In genomic region chr9:127847155-127847463, GRCh38 we compare ENCODE assay signal across 13 cellular contexts. TPM values are rescaled to one million over a fixed set of nuclear protein-coding genes. Genes with fewer than 3 reads are reported as not detected.
DNase-seq lines count a peak whose midpoint lies in the region; ATAC-seq, FAIRE-seq and TF ChIP-seq lines count a peak whose summit lies in the region.
"Had no signal": no experiment of that assay in that cellular context is flagged by ENCODE, and none has a peak within 500 bp of the region (broad histone marks: within the 10 kb centered on the region; RNA-seq: fewer than 3 reads in every experiment).

No MANE protein-coding gene starts in this region.

- H3K9me3 ChIP-seq in A549 (peaks cover 18% of the 10 kb centered on the region), Peyer's patch (peaks cover 0 to 8% (median 2%) of the 10 kb centered on the region in 4 donors), osteoblast (ENCODE audit: low read depth, low read length) (peaks cover 7% of the 10 kb centered on the region)

- no peak for DNase-seq in A549 (ENCODE audit: low read depth in 1 of 2, low spot score in 1 of 2)
- DNase-seq in Peyer's patch = no peak
- DNase-seq in left cardiac atrium = peak; percentile 62
- DNase-seq in osteoblast (ENCODE audit: insufficient read length, low spot score, missing footprints) = peak; percentile 90
- no peak for DNase-seq in AG20443 (ENCODE audit: low spot score)
- no peak for DNase-seq in activated naive CD8-positive, alpha-beta T cell treated with anti-CD3 and anti-CD28 coated beads for 36 hours
- DNase-seq: activated T-cell treated with anti-CD3 and anti-CD28 coated beads for 4 hours; C1 segment of cervical spinal cord; glutamatergic neuron; naive thymus-derived CD8-positive, alpha-beta T cell; stimulated activated CD4-positive, alpha-beta T cell treated with anti-CD3 and anti-CD28 coated beads, Interleukin-4, amount 100 ng/mL, for 4 hours had no signal

- H2AFZ ChIP-seq in osteoblast (ENCODE audit: low read length) = no peak overlapping the region

- H3K27ac ChIP-seq in A549 (no peak overlapping the region), Peyer's patch (peak overlapping the region in 3 of 4 donors; percentile 25 to 64 (median 57)), osteoblast (ENCODE audit: low read depth, low read length) (peak overlapping the region; percentile 67)

- H3K79me2 ChIP-seq in osteoblast (ENCODE audit: insufficient read depth, low read length) = peaks cover 89% of the 10 kb centered on the region

- H3K27ac Mint-ChIP-seq in activated naive CD8-positive, alpha-beta T cell treated with anti-CD3 and anti-CD28 coated beads for 36 hours = no peak overlapping the region

- TF ChIP-seq EP300 in A549 (IDR thresholded peaks at IDR 0.05) = no peak

- H3K4me2 ChIP-seq in A549 = no peak overlapping the region
- peak overlapping the region; percentile 23 for H3K4me2 ChIP-seq in osteoblast (ENCODE audit: insufficient read depth, low read length)

- H3K36me3 ChIP-seq in Peyer's patch = peaks cover 0 to 4% (median 0%) of the 10 kb centered on the region in 3 donors
- H3K36me3 ChIP-seq in osteoblast (ENCODE audit: insufficient read depth, low read length) = peaks cover 55% of the 10 kb centered on the region

- TF ChIP-seq POLR2A in A549 (IDR thresholded peaks at IDR 0.05; ENCODE audit: low read length) (no peak), Peyer's patch (IDR thresholded peaks at IDR 0.05) (no peak)

- no peaks in the 10 kb centered on the region for H3K4me1 ChIP-seq in A549
- peaks cover 0 to 11% (median 0%) of the 10 kb centered on the region in 4 donors for H3K4me1 ChIP-seq in Peyer's patch
- H3K4me1 ChIP-seq in osteoblast (ENCODE audit: insufficient read depth, low read length) = peaks cover 45% of the 10 kb centered on the region

- 52% methylated on average over 6 of the region's 6 CpGs for WGBS in A549 (ENCODE audit: missing lambda C conversion rate)

- POLR2A ChIA-PET in A549 (lab: Yijun Ruan, JAX) = no interaction called here

- peaks cover 12% of the 10 kb centered on the region for H4K20me1 ChIP-seq in osteoblast (ENCODE audit: insufficient read depth, low read length)

- peak; percentile 27 to 40; a peak in 3 of 6 replicates for ATAC-seq in A549
- peak; percentile 39 to 60 for ATAC-seq in left cardiac atrium
- ATAC-seq in HG02763 (IDR thresholded peaks at IDR 0.05; ENCODE audit: unreplicated experiment) = no peak
- ATAC-seq in GM19351 (IDR thresholded peaks at IDR 0.05; ENCODE audit: unreplicated experiment) = no peak
- ATAC-seq: naive thymus-derived CD8-positive, alpha-beta T cell had no signal

- TF ChIP-seq RAD21 in A549 (conservative IDR thresholded peaks at IDR 0.05 in 1 of 2, IDR thresholded peaks at IDR 0.05 in 1 of 2) = no peak

- intact Hi-C loops in left cardiac atrium (cut with DNase I) = no loop called here

- H3K9me3 Mint-ChIP-seq in activated naive CD8-positive, alpha-beta T cell treated with anti-CD3 and anti-CD28 coated beads for 36 hours = peaks cover 16% of the 10 kb centered on the region

- no peaks in the 10 kb centered on the region for H3K27me3 Mint-ChIP-seq in activated naive CD8-positive, alpha-beta T cell treated with anti-CD3 and anti-CD28 coated beads for 36 hours
- H3K27me3 Mint-ChIP-seq: naive thymus-derived CD8-positive, alpha-beta T cell had no signal

- FAIRE-seq in A549 (lab: Jason Lieb, UNC) = no peak

- H3K4me1 Mint-ChIP-seq in activated naive CD8-positive, alpha-beta T cell treated with anti-CD3 and anti-CD28 coated beads for 36 hours = peaks cover 8% of the 10 kb centered on the region

- H3K27me3 ChIP-seq in Peyer's patch (no peaks in the 10 kb centered on the region), osteoblast (ENCODE audit: insufficient read depth, low read length) (no peaks in the 10 kb centered on the region)

- H3K4me3 ChIP-seq in A549 (no peak overlapping the region), Peyer's patch (no peak overlapping the region), osteoblast (ENCODE audit: insufficient read depth, low read length) (no peak overlapping the region)

- H3K36me3 Mint-ChIP-seq in activated naive CD8-positive, alpha-beta T cell treated with anti-CD3 and anti-CD28 coated beads for 36 hours = peaks cover 29% of the 10 kb centered on the region

- CTCF ChIA-PET in A549 (lab: Yijun Ruan, JAX) = interaction anchor here (0.8 to 7.4 kb wide), 4 partner anchors 9 to 112 kb away, joined by 3 to 60 read pairs (median 4); partner anchors contain the start of gene TOR2A

- TF ChIP-seq CTCF in A549 (IDR thresholded peaks at IDR 0.05) (no peak), Peyer's patch (IDR thresholded peaks at IDR 0.05) (no peak), osteoblast (IDR thresholded peaks at IDR 0.05; ENCODE audit: extremely low read depth, low read depth, low read length) (no peak)

- no peak overlapping the region for H3K4me3 Mint-ChIP-seq in activated naive CD8-positive, alpha-beta T cell treated with anti-CD3 and anti-CD28 coated beads for 36 hours
- H3K4me3 Mint-ChIP-seq: naive thymus-derived CD8-positive, alpha-beta T cell had no signal

TF ChIP-seq in A549, 52 proteins besides CTCF, POLR2A, EP300 and RAD21 (continues in another document):
- TF ChIP-seq E2F6 (IDR thresholded peaks at IDR 0.05; ENCODE audit: borderline replicate concordance, low read depth) = no peak
- TF ChIP-seq EHF (CRISPR knock-in tag; IDR thresholded peaks at IDR 0.05) = no peak
- no peak for TF ChIP-seq BCL3 (IDR thresholded peaks at IDR 0.05)
- TF ChIP-seq HOXA7 (CRISPR knock-in tag; IDR thresholded peaks at IDR 0.05) = no peak
- no peak for TF ChIP-seq RNF2 (IDR thresholded peaks at IDR 0.05; ENCODE audit: borderline replicate concordance, low read depth)
- TF ChIP-seq EHMT2 (IDR thresholded peaks at IDR 0.05; ENCODE audit: low read depth) = no peak

RNA-seq across cellular contexts. Expression of gene ENG, which starts 7.3 kb away (rescaled TPM):
- polyA plus RNA-seq in A549 (2011; rRNA removed) (not detected in 2 replicates), A549 (2017; fragmentation: RNase III; extraction: RNeasy Plus Mini Kit Qiagen cat#74134 plus additional on column Dnase treatment) (0.03 to 0.15 TPM (median 0.08 TPM) in 3 replicates)
- 0.01 and 0.05 TPM in 2 replicates for polyA plus RNA-seq in A549 (2012; cell fraction: cytosol; rRNA removed)
- 0.17 TPM in 1 of 2 replicates, not detected in the other for polyA plus RNA-seq in A549 (2012; cell fraction: nucleus; rRNA removed)
- polyA minus RNA-seq in A549 (2011; rRNA and poly(A)+ RNA removed) = not detected in 2 replicates
- total RNA-seq in Peyer's patch (10 to 100 TPM in 3 of 4 donors, 1 to 10 TPM in 1; 7.0 to 49.5 (median 25.0) TPM), left cardiac atrium (100 to 1,000 TPM; 132 to 392 TPM), osteoblast (60.8 and 87.5 TPM in 2 replicates)
- 10 to 100 TPM; 17.7 to 18.8 TPM for total RNA-seq in activated naive CD8-positive, alpha-beta T cell treated with anti-CD3 and anti-CD28 coated beads for 36 hours

RNA-seq across cellular contexts. Expression of gene AK1, which starts 30.4 kb away (rescaled TPM):
- polyA plus RNA-seq in A549 (2011; rRNA removed) (30.0 and 33.6 TPM in 2 replicates), A549 (2017; fragmentation: RNase III; extraction: RNeasy Plus Mini Kit Qiagen cat#74134 plus additional on column Dnase treatment) (31.9 to 38.2 TPM (median 31.9 TPM) in 3 replicates)
- polyA plus RNA-seq in A549 (2012; cell fraction: cytosol; rRNA removed) = 75.1 and 94.3 TPM in 2 replicates
- polyA plus RNA-seq in A549 (2012; cell fraction: nucleus; rRNA removed) = 47.3 and 77.3 TPM in 2 replicates
- 14.8 and 18.0 TPM in 2 replicates for polyA minus RNA-seq in A549 (2011; rRNA and poly(A)+ RNA removed)
- total RNA-seq in Peyer's patch (10 to 100 TPM in 3 of 4 donors, 1 to 10 TPM in 1; 2.5 to 22.3 (median 18.4) TPM), left cardiac atrium (100 to 1,000 TPM; 593 to 626 TPM), osteoblast (100 and 106 TPM in 2 replicates)
- 10 to 100 TPM in 1 of 2 experiments, 1 to 10 TPM in 1; 9.9 to 11.7 TPM for total RNA-seq in activated naive CD8-positive, alpha-beta T cell treated with anti-CD3 and anti-CD28 coated beads for 36 hours

RNA-seq across cellular contexts. Expression of gene FPGS, which starts 44.4 kb away (rescaled TPM):
- polyA plus RNA-seq in A549 (2011; rRNA removed) = 28.8 and 33.4 TPM in 2 replicates
- 58.4 and 73.6 TPM in 2 replicates for polyA plus RNA-seq in A549 (2012; cell fraction: cytosol; rRNA removed)
- 162 and 204 TPM in 2 replicates for polyA plus RNA-seq in A549 (2012; cell fraction: nucleus; rRNA removed)
- 48.5 to 54.3 TPM (median 48.5 TPM) in 3 replicates for polyA plus RNA-seq in A549 (2017; fragmentation: RNase III; extraction: RNeasy Plus Mini Kit Qiagen cat#74134 plus additional on column Dnase treatment)
- polyA minus RNA-seq in A549 (2011; rRNA and poly(A)+ RNA removed) = 49.9 and 61.5 TPM in 2 replicates
- 100 to 1,000 TPM in 1 of 4 donors, 10 to 100 TPM in 3; 46.1 to 105 (median 71.5) TPM for total RNA-seq in Peyer's patch
- 10 to 100 TPM; 40.4 to 59.5 TPM for total RNA-seq in left cardiac atrium
- 87.5 and 98.1 TPM in 2 replicates for total RNA-seq in osteoblast
- 10 to 100 TPM; 86.3 to 88.0 TPM for total RNA-seq in activated naive CD8-positive, alpha-beta T cell treated with anti-CD3 and anti-CD28 coated beads for 36 hours

RNA-seq across cellular contexts. Expression of gene ST6GALNAC6, which starts 52.3 kb away (rescaled TPM):
- polyA plus RNA-seq in A549 (2011; rRNA removed) (8.2 and 14.7 TPM in 2 replicates), A549 (2017; fragmentation: RNase III; extraction: RNeasy Plus Mini Kit Qiagen cat#74134 plus additional on column Dnase treatment) (15.8 to 25.2 TPM (median 22.0 TPM) in 3 replicates)
- polyA plus RNA-seq in A549 (2012; cell fraction: cytosol; rRNA removed) = 12.7 and 16.0 TPM in 2 replicates
- polyA plus RNA-seq in A549 (2012; cell fraction: nucleus; rRNA removed) = 36.6 and 37.6 TPM in 2 replicates
- 15.6 and 18.6 TPM in 2 replicates for polyA minus RNA-seq in A549 (2011; rRNA and poly(A)+ RNA removed)
- total RNA-seq in Peyer's patch (10 to 100 TPM in 3 of 4 donors, 1 to 10 TPM in 1; 7.7 to 88.3 (median 18.9) TPM), left cardiac atrium (10 to 100 TPM; 56.7 to 71.7 TPM), osteoblast (52.7 and 53.2 TPM in 2 replicates)
- total RNA-seq in activated naive CD8-positive, alpha-beta T cell treated with anti-CD3 and anti-CD28 coated beads for 36 hours = 10 to 100 TPM; 44.5 to 45.1 TPM

Comparison
In these comparisons a context has a peak if more than half of its experiments do, and no peak if none do; other contexts are left out.
1. ATAC-seq: peak in A549 (2 of 2) and left cardiac atrium (2 of 2); none in HG02763 (single experiment) and GM19351 (single experiment).
2. DNase-seq: peak in left cardiac atrium (single experiment) and osteoblast (single experiment); none in A549 (0 of 2), Peyer's patch (0 of 3), AG20443 (single experiment) and activated naive CD8-positive, alpha-beta T cell treated with anti-CD3 and anti-CD28 coated beads for 36 hours (single experiment).
3. H3K27ac ChIP-seq: peak in Peyer's patch (3 of 4) and osteoblast (single experiment); none in A549 (0 of 2).